In the genomic region with DNA sequence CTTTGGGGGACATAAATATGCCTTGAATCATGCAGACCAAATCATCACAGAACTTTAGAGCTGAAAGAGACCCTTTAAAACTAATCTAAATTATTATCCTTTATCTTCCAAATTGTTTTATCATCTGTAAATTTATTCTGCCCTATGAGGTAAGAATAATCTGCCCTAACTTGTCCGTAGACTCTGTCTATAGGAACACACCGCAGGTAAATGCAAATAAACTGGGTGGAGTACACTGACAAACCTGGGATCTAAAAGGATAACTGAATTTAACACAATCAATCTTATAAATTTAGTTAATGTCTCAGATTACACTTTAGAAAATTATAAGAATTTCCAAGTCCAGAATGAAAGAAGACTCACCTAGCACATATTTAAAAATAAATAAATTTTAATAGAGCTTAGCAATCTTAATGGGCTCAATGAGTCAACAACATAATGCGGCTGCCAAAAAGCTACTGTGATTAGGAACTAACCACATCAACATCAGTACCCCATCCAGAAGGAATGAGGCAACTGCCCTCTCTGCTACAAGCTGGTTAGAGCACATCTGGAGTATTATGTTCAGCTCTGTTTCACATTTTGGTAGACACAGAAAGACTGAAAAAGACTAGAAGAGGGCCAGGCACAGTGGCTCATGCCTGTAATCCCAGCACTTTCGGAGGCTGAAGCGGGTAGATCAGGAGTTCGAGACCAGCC, we compare ENCODE assay signal across 13 cellular contexts. TPM values are rescaled to one million over a fixed set of nuclear protein-coding genes. Genes with fewer than 3 reads are reported as not detected.
DNase-seq lines count a peak whose midpoint lies in the region; ATAC-seq and TF ChIP-seq lines count a peak whose summit lies in the region.
"Had no signal": no experiment of that assay in that cellular context is flagged by ENCODE, and none has a peak within 500 bp of the region (broad histone marks: within the 10 kb centered on the region; RNA-seq: fewer than 3 reads in every experiment).

No MANE protein-coding gene starts in this region.

- no peaks in the 10 kb centered on the region for H3K27me3 Mint-ChIP-seq in activated CD4-positive, alpha-beta T cell treated with anti-CD3 and anti-CD28 coated beads, Interleukin-2, amount 10 ng/mL, durations not matched to agents 24 days and 14 days
- H3K27me3 Mint-ChIP-seq in stimulated activated naive B cell treated with anti-CD40 and anti-IgM and Interleukin-4, amounts not matched to agents 10 μg/mL and 1 μg/mL and 100 μg/mL, for 72 hours, result no peaks in the 10 kb centered on the region

- WGBS in gastroesophageal sphincter (ENCODE audit: low coverage in 1 of 2), 2 donors, result 92 to 93% methylated on average over 6 of the region's 6 CpGs

- H3K4me3 ChIP-seq in epithelial cell of esophagus (ENCODE audit: low read length) (no peak overlapping the region), gastroesophageal sphincter (no peak overlapping the region)

- intact Hi-C loops in activated CD4-positive, alpha-beta T cell treated with anti-CD3 and anti-CD28 coated beads, Interleukin-2, amount 10 ng/mL, durations not matched to agents 24 days and 14 days (cut with micrococcal nuclease), result no loop called here

- peak overlapping the region; percentile 12 for H3K4me3 Mint-ChIP-seq in activated CD4-positive, alpha-beta T cell treated with anti-CD3 and anti-CD28 coated beads, Interleukin-2, amount 10 ng/mL, durations not matched to agents 24 days and 14 days
- peak overlapping the region; percentile 41 to 59 for H3K4me3 Mint-ChIP-seq in stimulated activated naive B cell treated with anti-CD40 and anti-IgM and Interleukin-4, amounts not matched to agents 10 μg/mL and 1 μg/mL and 100 μg/mL, for 72 hours
- H3K4me3 Mint-ChIP-seq: nephron had no signal

- no peak overlapping the region for H3K27ac Mint-ChIP-seq in activated CD4-positive, alpha-beta T cell treated with anti-CD3 and anti-CD28 coated beads, Interleukin-2, amount 10 ng/mL, durations not matched to agents 24 days and 14 days
- no peak overlapping the region for H3K27ac Mint-ChIP-seq in stimulated activated naive B cell treated with anti-CD40 and anti-IgM and Interleukin-4, amounts not matched to agents 10 μg/mL and 1 μg/mL and 100 μg/mL, for 72 hours
- H3K27ac Mint-ChIP-seq: nephron had no signal

- H3K9me3 Mint-ChIP-seq in activated CD4-positive, alpha-beta T cell treated with anti-CD3 and anti-CD28 coated beads, Interleukin-2, amount 10 ng/mL, durations not matched to agents 24 days and 14 days, result no peaks in the 10 kb centered on the region
- H3K9me3 Mint-ChIP-seq in stimulated activated naive B cell treated with anti-CD40 and anti-IgM and Interleukin-4, amounts not matched to agents 10 μg/mL and 1 μg/mL and 100 μg/mL, for 72 hours, result no peaks in the 10 kb centered on the region
- H3K9me3 Mint-ChIP-seq: nephron had no signal

- ATAC-seq in stimulated activated naive B cell treated with anti-CD40 and anti-IgM and Interleukin-4, amounts not matched to agents 10 μg/mL and 1 μg/mL and 100 μg/mL, for 72 hours (replicated peaks), result no peak
- ATAC-seq in gastroesophageal sphincter (no peak), HG03196 (IDR thresholded peaks at IDR 0.05; ENCODE audit: unreplicated experiment) (no peak)
- ATAC-seq: upper lobe of right lung had no signal

- no peak for TF ChIP-seq POLR2A in gastroesophageal sphincter (IDR thresholded peaks at IDR 0.05)

- no peaks in the 10 kb centered on the region for H3K36me3 ChIP-seq in gastroesophageal sphincter

- TF ChIP-seq CTCF in epithelial cell of esophagus (IDR thresholded peaks at IDR 0.05; ENCODE audit: insufficient read depth, low read depth, low read length, missing control alignments) (no peak), gastroesophageal sphincter (IDR thresholded peaks at IDR 0.05) (no peak)

- H3K9me3 ChIP-seq in gastroesophageal sphincter, result no peaks in the 10 kb centered on the region
- H3K9me3 ChIP-seq: upper lobe of right lung had no signal

- H3K27me3 ChIP-seq in gastroesophageal sphincter, result no peaks in the 10 kb centered on the region
- H3K27me3 ChIP-seq: upper lobe of right lung had no signal

- no peak overlapping the region for H3K27ac ChIP-seq in gastroesophageal sphincter

- H3K4me1 ChIP-seq in gastroesophageal sphincter, result peaks cover 0 to 71% (median 0%) of the 10 kb centered on the region in 3 donors

- no peak for DNase-seq in activated CD4-positive, alpha-beta T cell treated with anti-CD3 and anti-CD28 coated beads, Interleukin-2, amount 10 ng/mL, durations not matched to agents 24 days and 14 days
- DNase-seq in activated CD4-positive, alpha-beta T cell treated with anti-CD3 and anti-CD28 coated beads for 48 hours, result no peak
- DNase-seq in MV-4-11 (lab: John Stamatoyannopoulos, UW) (peak; percentile 57), epithelial cell of esophagus (ENCODE audit: low read depth) (peak; percentile 91), NCI-H446 treated with DMSO at 0.1 percent for 48 hours (lab: John Stamatoyannopoulos, UW) (no peak)
- DNase-seq in stimulated activated naive B cell treated with anti-CD40 and anti-IgM and Interleukin-4, amounts not matched to agents 10 μg/mL and 1 μg/mL and 100 μg/mL, for 72 hours, result no peak
- DNase-seq: NCI-H774; stimulated activated CD4-positive, alpha-beta T cell treated with anti-CD3 and anti-CD28 coated beads, Interleukin-4, amount 100 ng/mL, for 24 hours; T-helper 9 cell; upper lobe of right lung had no signal

- H3K4me1 Mint-ChIP-seq in activated CD4-positive, alpha-beta T cell treated with anti-CD3 and anti-CD28 coated beads, Interleukin-2, amount 10 ng/mL, durations not matched to agents 24 days and 14 days, result peaks cover 33% of the 10 kb centered on the region
- H3K4me1 Mint-ChIP-seq in stimulated activated naive B cell treated with anti-CD40 and anti-IgM and Interleukin-4, amounts not matched to agents 10 μg/mL and 1 μg/mL and 100 μg/mL, for 72 hours, result peaks cover 24 to 28% of the 10 kb centered on the region in 2 donors

- H3K36me3 Mint-ChIP-seq in activated CD4-positive, alpha-beta T cell treated with anti-CD3 and anti-CD28 coated beads, Interleukin-2, amount 10 ng/mL, durations not matched to agents 24 days and 14 days (ENCODE audit: low read depth), result peaks cover 2% of the 10 kb centered on the region
- H3K36me3 Mint-ChIP-seq in stimulated activated naive B cell treated with anti-CD40 and anti-IgM and Interleukin-4, amounts not matched to agents 10 μg/mL and 1 μg/mL and 100 μg/mL, for 72 hours, result peaks cover 0 to 3% of the 10 kb centered on the region in 2 donors

- TF ChIP-seq EP300 in gastroesophageal sphincter (IDR thresholded peaks at IDR 0.05), result no peak

RNA-seq across cellular contexts. Expression of gene MEGF9, which starts 5.6 kb away (rescaled TPM):
- 4.5 and 4.9 TPM in 2 replicates for total RNA-seq in activated CD4-positive, alpha-beta T cell treated with anti-CD3 and anti-CD28 coated beads, Interleukin-2, amount 10 ng/mL, durations not matched to agents 24 days and 14 days
- 10 to 100 TPM; 19.7 to 24.7 (median 21.5) TPM for total RNA-seq in gastroesophageal sphincter

Comparison
In these comparisons a context has a peak if more than half of its experiments do, and no peak if none do; other contexts are left out.
1. DNase-seq: peak in MV-4-11 (single experiment) and epithelial cell of esophagus (single experiment); none in activated CD4-positive, alpha-beta T cell treated with anti-CD3 and anti-CD28 coated beads, Interleukin-2, amount 10 ng/mL, durations not matched to agents 24 days and 14 days (single experiment), activated CD4-positive, alpha-beta T cell treated with anti-CD3 and anti-CD28 coated beads for 48 hours (single experiment), stimulated activated naive B cell treated with anti-CD40 and anti-IgM and Interleukin-4, amounts not matched to agents 10 μg/mL and 1 μg/mL and 100 μg/mL, for 72 hours (single experiment) and NCI-H446 treated with DMSO at 0.1 percent for 48 hours (single experiment).